In genomic region chr3:13648060-13648743, GRCh38 we compare ENCODE assay signal across 1 cellular context.
A peak's percentile ranks its signal among the peaks of the same experiment; 100 is the strongest.
TF ChIP-seq lines count a peak whose summit lies in the region.

No MANE protein-coding gene starts in this region.

TF ChIP-seq in K562, 482 proteins besides CTCF, POLR2A, EP300 and RAD21 (continued from another document and continues in another):
- TF ChIP-seq VEZF1 (CRISPR knock-in tag; IDR thresholded peaks at IDR 0.05) (no peak), CCNT2 (IDR thresholded peaks at IDR 0.05; ENCODE audit: borderline replicate concordance, extremely low read depth, insufficient read length, low read depth, low read length) (no peak), ZC3H11A (IDR thresholded peaks at IDR 0.05; ENCODE audit: low read depth, low read length) (no peak), NFE2L1 (tag; IDR thresholded peaks at IDR 0.05; ENCODE audit: borderline replicate concordance, low read depth) (no peak), HMBOX1 (IDR thresholded peaks at IDR 0.05) (no peak), SNIP1 (IDR thresholded peaks at IDR 0.05; ENCODE audit: low read depth) (no peak), PHF20 (IDR thresholded peaks at IDR 0.05; ENCODE audit: partially characterized antibody) (no peak), ZNF511 (CRISPR knock-in tag; IDR thresholded peaks at IDR 0.05) (no peak), PRMT5 (CRISPR knock-in tag; IDR thresholded peaks at IDR 0.05) (no peak), TCF15 (CRISPR knock-in tag; IDR thresholded peaks at IDR 0.05) (no peak), BRCA1 (IDR thresholded peaks at IDR 0.05) (no peak), BRCA1 (CRISPR knock-in tag; IDR thresholded peaks at IDR 0.05) (0 out of 2 replicates have a peak, but pooled peaks have one; percentile 10), RBM34 (IDR thresholded peaks at IDR 0.05; ENCODE audit: borderline replicate concordance, insufficient read depth, low read length) (no peak), IRF2 (CRISPR knock-in tag; IDR thresholded peaks at IDR 0.05) (no peak), COPS2 (conservative IDR thresholded peaks at IDR 0.05) (no peak), ELK3 (CRISPR knock-in tag; IDR thresholded peaks at IDR 0.05) (no peak), HDGF (IDR thresholded peaks at IDR 0.05) (0 out of 2 replicates have a peak, but pooled peaks have one; percentile 60), PTTG1 (tag; IDR thresholded peaks at IDR 0.05; ENCODE audit: low read depth) (no peak), MYNN (IDR thresholded peaks at IDR 0.05) (0 out of 2 replicates have a peak, but pooled peaks have one; percentile 57), MYNN (CRISPR knock-in tag; IDR thresholded peaks at IDR 0.05) (no peak), NFIX (CRISPR knock-in tag; IDR thresholded peaks at IDR 0.05; ENCODE audit: low read depth) (no peak), MBD2 (IDR thresholded peaks at IDR 0.05; ENCODE audit: borderline replicate concordance, low read depth) (peak; percentile 25; the same call in 1 of the 2 replicates), ZNF785 (CRISPR knock-in tag; IDR thresholded peaks at IDR 0.05) (no peak), ZBTB17 (CRISPR knock-in tag; IDR thresholded peaks at IDR 0.05) (no peak), MEF2A (IDR thresholded peaks at IDR 0.05; ENCODE audit: control insufficient read depth, low read depth, low read length) (no peak), ZNF239 (CRISPR knock-in tag; IDR thresholded peaks at IDR 0.05) (no peak), ZNF583 (CRISPR knock-in tag; IDR thresholded peaks at IDR 0.05) (no peak), POLR2B (IDR thresholded peaks at IDR 0.05; ENCODE audit: low read depth, partially characterized antibody) (no peak), BRF1 (IDR thresholded peaks at IDR 0.05; ENCODE audit: borderline replicate concordance, extremely low read depth, insufficient read length) (no peak), E2F4 (CRISPR knock-in tag; IDR thresholded peaks at IDR 0.05; ENCODE audit: low read depth) (no peak), DLX4 (CRISPR knock-in tag; IDR thresholded peaks at IDR 0.05) (no peak), ZC3H8 (IDR thresholded peaks at IDR 0.05) (no peak), SRSF1 (IDR thresholded peaks at IDR 0.05; ENCODE audit: low read depth, low read length) (no peak), HNRNPLL (IDR thresholded peaks at IDR 0.05; ENCODE audit: low read depth, low read length, poor library complexity, severe bottlenecking) (no peak), TBL1XR1 (IDR thresholded peaks at IDR 0.05; ENCODE audit: low read length in 2 of 2) (0 out of 4 replicates have a peak, but pooled peaks have one; percentile 15 to 22), MTF1 (CRISPR knock-in tag; IDR thresholded peaks at IDR 0.05; ENCODE audit: borderline replicate concordance) (no peak), NR1H2 (CRISPR knock-in tag; IDR thresholded peaks at IDR 0.05) (no peak), NR0B1 (IDR thresholded peaks at IDR 0.05; ENCODE audit: partially characterized antibody) (no peak), THRA (IDR thresholded peaks at IDR 0.05) (no peak), PRDM10 (IDR thresholded peaks at IDR 0.05; ENCODE audit: partially characterized antibody) (peak; percentile 99), GABPA (tag; conservative IDR thresholded peaks at IDR 0.05; ENCODE audit: low read depth) (no peak), NR2F6 (CRISPR knock-in tag; IDR thresholded peaks at IDR 0.05) (no peak), TAF7 (tag; IDR thresholded peaks at IDR 0.05) (no peak), FOXO4 (CRISPR knock-in tag; IDR thresholded peaks at IDR 0.05) (no peak), ZNF3 (CRISPR knock-in tag; IDR thresholded peaks at IDR 0.05) (no peak), STAT5A (IDR thresholded peaks at IDR 0.05; ENCODE audit: borderline replicate concordance, low read length) (no peak), GABPB1 (CRISPR knock-in tag; IDR thresholded peaks at IDR 0.05) (peak; percentile 74), THAP7 (CRISPR knock-in tag; IDR thresholded peaks at IDR 0.05) (no peak), E2F6 (IDR thresholded peaks at IDR 0.05; ENCODE audit: borderline replicate concordance in 1 of 2, extremely low read depth in 1 of 2, insufficient read depth in 1 of 2, insufficient read length in 1 of 2, low read depth in 1 of 2, low read length in 1 of 2, poor library complexity in 1 of 2, severe bottlenecking in 1 of 2) (peak in 1 of 2 experiments; percentile 22), CBFA2T3 (IDR thresholded peaks at IDR 0.05) (no peak), KHSRP (IDR thresholded peaks at IDR 0.05) (no peak), FOXP1 (CRISPR knock-in tag; IDR thresholded peaks at IDR 0.05) (0 out of 2 replicates have a peak, but pooled peaks have one; percentile 52), KAT7 (CRISPR knock-in tag; IDR thresholded peaks at IDR 0.05; ENCODE audit: borderline replicate concordance) (no peak), U2AF1 (optimal IDR thresholded peaks at IDR 0.05; ENCODE audit: low read depth, low read length) (no peak), MAFG (tag; conservative IDR thresholded peaks at IDR 0.05) (no peak), C11orf30 (IDR thresholded peaks at IDR 0.05; ENCODE audit: low read depth) (no peak)
